24 cellular contexts compared by ENCODE assay signal in the genomic region with DNA sequence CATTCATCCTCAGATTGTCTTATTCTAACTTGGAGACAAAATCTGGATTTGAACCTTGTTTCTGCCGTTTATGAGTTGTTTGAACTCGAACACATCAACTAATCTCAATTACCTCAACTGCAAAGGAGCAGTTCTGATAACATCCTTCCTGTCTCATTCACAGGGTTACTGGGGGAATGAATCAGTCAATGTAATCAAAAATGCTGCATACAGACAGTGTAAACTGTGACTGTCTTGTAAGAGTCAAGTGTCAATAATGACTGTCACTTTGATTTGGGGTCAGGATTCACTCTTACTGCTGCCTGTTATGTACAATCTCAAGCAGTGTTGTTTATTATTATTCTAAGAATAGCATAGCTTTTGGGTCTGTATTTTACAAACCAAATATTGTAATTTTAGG.
"Had no signal": no experiment of that assay in that cellular context is flagged by ENCODE, and none has a peak within 500 bp of the region (broad histone marks: within the 10 kb centered on the region; RNA-seq: fewer than 3 reads in every experiment).

No MANE protein-coding gene starts in this region.

- H3K9me3 ChIP-seq: colonic mucosa, psoas muscle had no signal

- H3K9ac ChIP-seq: parathyroid adenoma had no signal

- DNase-seq: colonic mucosa; dermis blood vessel endothelial cell; effector CD4-positive, alpha-beta T cell; foreskin melanocyte; head of caudate nucleus; kidney; left cardiac atrium; left ventricle myocardium superior; mesenchymal stem cell; midbrain; naive B cell; occipital lobe; psoas muscle; retina; spleen; stimulated activated CD4-positive, alpha-beta T cell treated with anti-CD3 and anti-CD28 coated beads, Interleukin-15, amount 100 ng/mL, for 24 hours; stimulated activated CD4-positive, alpha-beta T cell treated with anti-CD3 and anti-CD28 coated beads, Interleukin-1b, Interleukin-23, amount 100 ng/mL, for 48 hours; stimulated activated CD4-positive, alpha-beta T cell treated with anti-CD3 and anti-CD28 coated beads, Interleukin-4, amount 100 ng/mL, for 4 hours; stimulated activated naive CD4-positive, alpha-beta T cell; trophoblast cell had no signal

- H3K4me3 ChIP-seq: colonic mucosa, hepatocyte, lung, psoas muscle, spleen had no signal

- ATAC-seq: left ventricle myocardium superior, psoas muscle, sciatic nerve had no signal

- H3K4me1 ChIP-seq: parathyroid adenoma, psoas muscle, spleen had no signal

- H3K36me3 ChIP-seq: colonic mucosa, spleen had no signal

- H2AFZ ChIP-seq: hepatocyte, parathyroid adenoma had no signal

- H3K27ac ChIP-seq: colonic mucosa, hepatocyte, parathyroid adenoma, psoas muscle, spleen had no signal

- H3K4me2 ChIP-seq: hepatocyte had no signal

- H3K79me2 ChIP-seq: hepatocyte, parathyroid adenoma had no signal

- H3K27me3 ChIP-seq: colonic mucosa, hepatocyte, spleen had no signal
